ENCODE assay signal across 10 cellular contexts in genomic region chr7:135206887-135207738, GRCh38. TPM values are rescaled to one million over a fixed set of nuclear protein-coding genes. Genes with fewer than 3 reads are reported as not detected.
DNase-seq lines count a peak whose midpoint lies in the region; ATAC-seq and TF ChIP-seq lines count a peak whose summit lies in the region.
"Had no signal": no experiment of that assay in that cellular context is flagged by ENCODE, and none has a peak within 500 bp of the region (broad histone marks: within the 10 kb centered on the region; RNA-seq: fewer than 3 reads in every experiment).

No MANE protein-coding gene starts in this region.

- no peak overlapping the region for H3K4ac ChIP-seq in mesenchymal stem cell (ENCODE audit: low read depth in 1 of 2, low read length in 2 of 2)

- H3K4me1 ChIP-seq in mesenchymal stem cell (ENCODE audit: control insufficient read depth, insufficient read depth, low read depth, low read length), result peaks cover 36% of the 10 kb centered on the region

- H2AFZ ChIP-seq in mesenchymal stem cell (ENCODE audit: low read depth, low read length), result no peak overlapping the region
- H2AFZ ChIP-seq: parathyroid adenoma had no signal

- peak overlapping the region; percentile 67 for H2AK5ac ChIP-seq in mesenchymal stem cell (ENCODE audit: low read length, severe bottlenecking)

- intact Hi-C loops in left cardiac atrium (cut with DNase I), result no loop called here

- ATAC-seq in GM18508 (IDR thresholded peaks at IDR 0.05; ENCODE audit: insufficient read depth, unreplicated experiment), result peak; percentile 37
- peak; percentile 32 for ATAC-seq in GM21529 (IDR thresholded peaks at IDR 0.05; ENCODE audit: unreplicated experiment)
- peak; percentile 29 for ATAC-seq in HG03575 (IDR thresholded peaks at IDR 0.05; ENCODE audit: extremely low read depth, insufficient number of reproducible peaks, low FRiP score, unreplicated experiment)
- no peak for ATAC-seq in left cardiac atrium

- no peak overlapping the region for H2BK12ac ChIP-seq in mesenchymal stem cell (ENCODE audit: low read length in 2 of 2)

- H3K18ac ChIP-seq in mesenchymal stem cell (ENCODE audit: low read depth in 1 of 2, low read length in 2 of 2), result no peak overlapping the region

- no peak for TF ChIP-seq CTCF in coronary artery (IDR thresholded peaks at IDR 0.05)

- H2BK15ac ChIP-seq in mesenchymal stem cell (ENCODE audit: low read depth, poor library complexity, severe bottlenecking), result no peak overlapping the region

- 95% methylated on average over 12 of the region's 13 CpGs for WGBS in mesenchymal stem cell

- H3K79me1 ChIP-seq in mesenchymal stem cell (replicated peaks; ENCODE audit: low read length, poor library complexity, severe bottlenecking), result peaks cover 12% of the 10 kb centered on the region

- H3K23ac ChIP-seq in mesenchymal stem cell (ENCODE audit: low read length in 2 of 2), result no peak overlapping the region

- H2BK5ac ChIP-seq in mesenchymal stem cell (ENCODE audit: low read depth, low read length, poor library complexity, severe bottlenecking), result no peak overlapping the region

- H4K91ac ChIP-seq in mesenchymal stem cell (ENCODE audit: low read length), result no peak overlapping the region

- H3K27me3 ChIP-seq in mesenchymal stem cell (ENCODE audit: control insufficient read depth in 1 of 2, insufficient read depth in 1 of 2, low read length in 2 of 2), result no peaks in the 10 kb centered on the region

- DNase-seq in mesenchymal stem cell (no peak), coronary artery (ENCODE audit: low spot score) (no peak), HPDE6-E6E7 (ENCODE audit: extremely low spot score) (no peak), left cardiac atrium (no peak), RKO (ENCODE audit: low spot score) (no peak)

- no peak overlapping the region for H3K4me3 ChIP-seq in mesenchymal stem cell (ENCODE audit: insufficient read depth in 1 of 2, low read depth in 1 of 2, low read length in 2 of 2)
- no peak overlapping the region for H3K4me3 ChIP-seq in coronary artery

- H3K9me3 ChIP-seq in mesenchymal stem cell (ENCODE audit: control insufficient read depth, low read length), result no peaks in the 10 kb centered on the region

- H3K27ac ChIP-seq in mesenchymal stem cell (ENCODE audit: low read length, poor library complexity, severe bottlenecking), result peak overlapping the region; percentile 83
- no peak overlapping the region for H3K27ac ChIP-seq in coronary artery
- H3K27ac ChIP-seq: parathyroid adenoma had no signal

- no peak overlapping the region for H3K14ac ChIP-seq in mesenchymal stem cell (ENCODE audit: low read length in 2 of 2)

- H3K9ac ChIP-seq in mesenchymal stem cell (ENCODE audit: low read length), result no peak overlapping the region
- H3K9ac ChIP-seq: parathyroid adenoma had no signal

- H3K36me3 ChIP-seq in mesenchymal stem cell (ENCODE audit: control insufficient read depth in 1 of 2, insufficient read depth in 2 of 2, low read depth in 1 of 2, low read length in 2 of 2), result peaks cover 26 to 60% of the 10 kb centered on the region in 2 experiments

- peak overlapping the region; percentile 6 for H3K4me2 ChIP-seq in mesenchymal stem cell (ENCODE audit: low read length, poor library complexity, severe bottlenecking)

- H4K8ac ChIP-seq in mesenchymal stem cell (ENCODE audit: low read length), result no peak overlapping the region

- H2BK120ac ChIP-seq in mesenchymal stem cell (ENCODE audit: low read depth, low read length), result no peak overlapping the region

RNA-seq across cellular contexts. Expression of gene WDR91, which starts 4.2 kb away (rescaled TPM):
- 4.2 TPM for polyA plus RNA-seq in mesenchymal stem cell (2013, experiment 1 of 2)
- polyA plus RNA-seq in mesenchymal stem cell (2013, experiment 2 of 2), result 4.1 TPM
- 1 to 10 TPM; 8.2 to 8.7 TPM for total RNA-seq in left cardiac atrium

RNA-seq across cellular contexts. Expression of gene STRA8, which starts 26.5 kb away (rescaled TPM):
- not detected for polyA plus RNA-seq in mesenchymal stem cell (2013, experiment 1 of 2)
- not detected for polyA plus RNA-seq in mesenchymal stem cell (2013, experiment 2 of 2)
- not detected for total RNA-seq in left cardiac atrium
- total RNA-seq: activated naive CD4-positive, alpha-beta T cell treated with anti-CD3 and anti-CD28 coated beads, Interleukin-2, amount 50 U/mL, for 72 hours had no signal

RNA-seq across cellular contexts. Expression of gene CYREN, which starts 36.6 kb away (rescaled TPM):
- 23.2 TPM for polyA plus RNA-seq in mesenchymal stem cell (2013, experiment 1 of 2)
- polyA plus RNA-seq in mesenchymal stem cell (2013, experiment 2 of 2), result 23.5 TPM
- 10 to 100 TPM; 25.9 to 28.8 TPM for total RNA-seq in left cardiac atrium

RNA-seq across cellular contexts. Expression of gene TMEM140, which starts 59.2 kb away (rescaled TPM):
- 3.2 TPM for polyA plus RNA-seq in mesenchymal stem cell (2013, experiment 1 of 2)
- 3.7 TPM for polyA plus RNA-seq in mesenchymal stem cell (2013, experiment 2 of 2)
- 10 to 100 TPM in 1 of 2 donors, 1 to 10 TPM in 1; 10.0 to 12.0 TPM for total RNA-seq in left cardiac atrium

Comparison
In these comparisons a context has a peak if more than half of its experiments do, and no peak if none do; other contexts are left out.
1. ATAC-seq: peak in GM18508 (single experiment), GM21529 (single experiment) and HG03575 (single experiment); none in left cardiac atrium (0 of 2).